Comparison of ENCODE assay signal across 8 cellular contexts in genomic region chr2:201357216-201357615, GRCh38.
DNase-seq lines count a peak whose midpoint lies in the region; ATAC-seq and FAIRE-seq lines count a peak whose summit lies in the region.

A gene with protein sequence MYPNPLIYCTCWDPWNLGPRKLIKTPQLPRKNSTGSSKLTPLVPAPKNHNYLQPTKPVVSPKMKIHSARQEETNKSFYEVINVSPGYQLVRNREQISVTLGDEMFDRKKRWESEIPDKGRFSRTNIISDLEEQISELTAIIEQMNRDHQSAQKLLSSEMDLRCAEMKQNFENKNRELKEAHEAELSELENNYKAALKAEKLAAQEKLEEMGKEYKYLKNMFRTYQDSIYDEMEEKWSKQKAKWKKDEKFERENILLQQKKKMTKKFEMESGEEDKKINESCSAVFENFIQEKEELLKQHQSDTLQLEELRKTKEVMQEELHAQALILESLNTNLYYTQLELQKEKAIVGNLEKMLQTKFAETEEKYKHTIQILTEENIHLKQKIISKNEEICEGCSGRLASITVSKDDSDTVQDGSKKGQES (minus strand): TSS chr2:201357345. CDS start chr2:201351404, 5,941 bp downstream.

- ATAC-seq in HG02678 (IDR thresholded peaks at IDR 0.05; ENCODE audit: unreplicated experiment), result no peak

- no peak for FAIRE-seq in RCC 7860 (lab: Jason Lieb, UNC)

- DNase-seq in ELR (ENCODE audit: low read depth) (peak; percentile 65), RCC 7860 (ENCODE audit: low spot score) (peak; percentile 41), fibroblast of the conjunctiva (ENCODE audit: low read depth) (peak; percentile 63), non-pigmented ciliary epithelial cell (ENCODE audit: low read depth) (peak; percentile 10), Kasumi-1 (lab: John Stamatoyannopoulos, UW) (no peak)
- no peak for DNase-seq in activated CD4-positive, CD25-positive, alpha-beta regulatory T cell (lab: John Stamatoyannopoulos, UW)
- no peak for DNase-seq in stimulated activated CD4-positive, alpha-beta T cell treated with anti-CD3 and anti-CD28 coated beads, Interleukin-4, amount 100 ng/mL, for 1 hour

Comparison
In these comparisons a context has a peak if more than half of its experiments do, and no peak if none do; other contexts are left out.
1. DNase-seq: peak in ELR (single experiment), RCC 7860 (single experiment), fibroblast of the conjunctiva (single experiment) and non-pigmented ciliary epithelial cell (single experiment); none in activated CD4-positive, CD25-positive, alpha-beta regulatory T cell (0 of 4), Kasumi-1 (0 of 2) and stimulated activated CD4-positive, alpha-beta T cell treated with anti-CD3 and anti-CD28 coated beads, Interleukin-4, amount 100 ng/mL, for 1 hour (single experiment).